ENCODE assay signal across 1 cellular context in genomic region chr1:212460376-212460775, GRCh38.
TF ChIP-seq lines count a peak whose summit lies in the region.

No MANE protein-coding gene starts in this region.

TF ChIP-seq in HepG2, 621 proteins besides CTCF, POLR2A, EP300 and RAD21:
- TF ChIP-seq, protein P1, sequence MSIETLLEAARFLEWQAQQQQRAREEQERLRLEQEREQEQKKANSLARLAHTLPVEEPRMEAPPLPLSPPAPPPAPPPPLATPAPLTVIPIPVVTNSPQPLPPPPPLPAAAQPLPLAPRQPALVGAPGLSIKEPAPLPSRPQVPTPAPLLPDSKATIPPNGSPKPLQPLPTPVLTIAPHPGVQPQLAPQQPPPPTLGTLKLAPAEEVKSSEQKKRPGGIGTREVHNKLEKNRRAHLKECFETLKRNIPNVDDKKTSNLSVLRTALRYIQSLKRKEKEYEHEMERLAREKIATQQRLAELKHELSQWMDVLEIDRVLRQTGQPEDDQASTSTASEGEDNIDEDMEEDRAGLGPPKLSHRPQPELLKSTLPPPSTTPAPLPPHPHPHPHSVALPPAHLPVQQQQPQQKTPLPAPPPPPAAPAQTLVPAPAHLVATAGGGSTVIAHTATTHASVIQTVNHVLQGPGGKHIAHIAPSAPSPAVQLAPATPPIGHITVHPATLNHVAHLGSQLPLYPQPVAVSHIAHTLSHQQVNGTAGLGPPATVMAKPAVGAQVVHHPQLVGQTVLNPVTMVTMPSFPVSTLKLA (IDR thresholded peaks at IDR 0.05) = peak; percentile 94
- TF ChIP-seq YEATS2 (CRISPR knock-in tag; IDR thresholded peaks at IDR 0.05; ENCODE audit: borderline replicate concordance) (no peak), SRSF9 (IDR thresholded peaks at IDR 0.05; ENCODE audit: borderline replicate concordance, insufficient read depth, low read depth, low read length, poor library complexity, severe bottlenecking) (no peak), JUND (CRISPR knock-in tag; IDR thresholded peaks at IDR 0.05) (no peak), ZNF414 (CRISPR knock-in tag; IDR thresholded peaks at IDR 0.05) (no peak), TFAP4 (IDR thresholded peaks at IDR 0.05; ENCODE audit: borderline replicate concordance, low read depth) (no peak)
TF ChIP-seq in HepG2: peak in this region for 1.
